8 cellular contexts compared by ENCODE assay signal in the genomic region with DNA sequence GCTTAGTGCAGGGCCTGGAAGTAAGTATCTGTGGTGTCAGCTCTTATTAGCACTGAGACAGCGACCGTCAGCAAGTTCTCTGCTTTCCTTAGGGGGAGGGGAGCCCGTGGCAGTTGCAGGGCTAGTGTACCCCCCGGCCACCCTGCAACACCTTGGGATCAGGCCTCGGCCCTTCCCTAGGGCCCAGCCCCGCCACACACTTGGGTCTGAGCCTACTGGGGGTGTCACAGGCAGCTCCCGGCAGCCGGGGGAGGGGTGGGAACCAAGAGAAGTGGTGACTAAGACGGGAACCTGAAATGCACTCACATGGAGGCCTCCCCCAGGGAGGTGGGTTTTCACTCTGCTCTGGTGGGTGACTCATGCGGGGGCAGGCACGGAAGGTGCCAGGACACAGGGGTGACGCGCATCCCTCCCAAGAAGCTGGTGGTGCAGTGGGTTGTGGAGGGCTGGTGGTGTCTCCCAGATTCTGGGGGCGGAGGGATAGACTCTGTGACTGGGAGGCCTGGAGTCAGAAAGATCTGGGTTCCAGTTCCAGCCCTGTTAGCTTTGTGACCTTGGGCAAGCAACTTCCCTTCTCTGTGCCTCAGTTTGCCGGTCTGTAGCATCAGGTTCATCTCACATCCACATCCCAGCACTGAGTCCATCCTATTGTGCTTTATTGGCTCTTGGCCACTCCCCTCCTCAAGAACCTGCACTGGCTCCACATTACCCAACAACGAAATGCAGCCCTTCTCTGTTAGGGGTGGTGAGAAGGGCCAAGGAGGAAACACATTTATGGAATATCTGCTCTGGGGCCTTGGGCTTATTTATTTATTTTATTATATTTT. TPM values are rescaled to one million over a fixed set of nuclear protein-coding genes. Genes with fewer than 3 reads are reported as not detected.
DNase-seq lines count a peak whose midpoint lies in the region; ATAC-seq and TF ChIP-seq lines count a peak whose summit lies in the region.

No MANE protein-coding gene starts in this region.

- CTCF ChIA-PET in RWPE1 (lab: Yijun Ruan, JAX), result no interaction called here

- H3K27ac ChIP-seq in RWPE1, result no peak overlapping the region

- DNase-seq in GM13977 (ENCODE audit: low spot score), result peak; percentile 64
- DNase-seq in RWPE1 (ENCODE audit: low spot score), result peak; percentile 73
- DNase-seq in activated effector memory CD4-positive, alpha-beta T cell treated with anti-CD3 and anti-CD28 coated beads, Interleukin-2, amount 50 U/mL, for 16 hours, result peak; percentile 94
- DNase-seq in kidney epithelial cell (ENCODE audit: low read depth), result peak; percentile 96
- peak; percentile 79 to 88 for DNase-seq in stimulated activated CD8-positive, alpha-beta memory T cell treated with anti-CD3 and anti-CD28 coated beads, Interleukin-15, amount 100 ng/mL, for 4 hours (ENCODE audit: low read depth in 2 of 2)
- DNase-seq in DMS153 (lab: John Stamatoyannopoulos, UW), result no peak
- DNase-seq in globus pallidus (ENCODE audit: low spot score), result no peak

- no peak for ATAC-seq in HG03457 (IDR thresholded peaks at IDR 0.05; ENCODE audit: unreplicated experiment)

- no peak overlapping the region for H3K4me3 ChIP-seq in kidney epithelial cell (ENCODE audit: low read depth, low read length)

- TF ChIP-seq CTCF in GM13977 (IDR thresholded peaks at IDR 0.05; ENCODE audit: extremely low read depth, insufficient read depth, missing control alignments) (no peak), RWPE1 (conservative IDR thresholded peaks at IDR 0.05; ENCODE audit: low read depth) (no peak), kidney epithelial cell (IDR thresholded peaks at IDR 0.05; ENCODE audit: insufficient read depth, low read length, poor library complexity, severe bottlenecking) (no peak)

- no peaks in the 10 kb centered on the region for H3K27me3 ChIP-seq in kidney epithelial cell (ENCODE audit: control insufficient read depth, insufficient read depth, low read length)

- POLR2A ChIA-PET in RWPE1 (lab: Yijun Ruan, JAX; ENCODE audit: low non-redundant PET), result no interaction called here

- in situ Hi-C loops in GM13977 (cut with MboI; ENCODE audit: low pct_unique_long_range_greater_than_20kb, low sequenced_read_pairs, unreplicated experiment), result no loop called here

- H3K36me3 ChIP-seq in kidney epithelial cell (ENCODE audit: control insufficient read depth, insufficient read depth, low read length), result no peaks in the 10 kb centered on the region

RNA-seq across cellular contexts. Expression of a gene that starts 44.5 kb away (rescaled TPM):
- 2.9 and 8.6 TPM in 2 replicates for total RNA-seq in kidney epithelial cell

RNA-seq across cellular contexts. Expression of a gene that starts 54.8 kb away (rescaled TPM):
- total RNA-seq in kidney epithelial cell, result 77.2 and 115 TPM in 2 replicates

Comparison
In these comparisons a context has a peak if more than half of its experiments do, and no peak if none do; other contexts are left out.
1. DNase-seq: peak in GM13977 (single experiment), RWPE1 (single experiment), activated effector memory CD4-positive, alpha-beta T cell treated with anti-CD3 and anti-CD28 coated beads, Interleukin-2, amount 50 U/mL, for 16 hours (single experiment), kidney epithelial cell (single experiment) and stimulated activated CD8-positive, alpha-beta memory T cell treated with anti-CD3 and anti-CD28 coated beads, Interleukin-15, amount 100 ng/mL, for 4 hours (2 of 2); none in DMS153 (single experiment) and globus pallidus (single experiment).